In the genomic region with DNA sequence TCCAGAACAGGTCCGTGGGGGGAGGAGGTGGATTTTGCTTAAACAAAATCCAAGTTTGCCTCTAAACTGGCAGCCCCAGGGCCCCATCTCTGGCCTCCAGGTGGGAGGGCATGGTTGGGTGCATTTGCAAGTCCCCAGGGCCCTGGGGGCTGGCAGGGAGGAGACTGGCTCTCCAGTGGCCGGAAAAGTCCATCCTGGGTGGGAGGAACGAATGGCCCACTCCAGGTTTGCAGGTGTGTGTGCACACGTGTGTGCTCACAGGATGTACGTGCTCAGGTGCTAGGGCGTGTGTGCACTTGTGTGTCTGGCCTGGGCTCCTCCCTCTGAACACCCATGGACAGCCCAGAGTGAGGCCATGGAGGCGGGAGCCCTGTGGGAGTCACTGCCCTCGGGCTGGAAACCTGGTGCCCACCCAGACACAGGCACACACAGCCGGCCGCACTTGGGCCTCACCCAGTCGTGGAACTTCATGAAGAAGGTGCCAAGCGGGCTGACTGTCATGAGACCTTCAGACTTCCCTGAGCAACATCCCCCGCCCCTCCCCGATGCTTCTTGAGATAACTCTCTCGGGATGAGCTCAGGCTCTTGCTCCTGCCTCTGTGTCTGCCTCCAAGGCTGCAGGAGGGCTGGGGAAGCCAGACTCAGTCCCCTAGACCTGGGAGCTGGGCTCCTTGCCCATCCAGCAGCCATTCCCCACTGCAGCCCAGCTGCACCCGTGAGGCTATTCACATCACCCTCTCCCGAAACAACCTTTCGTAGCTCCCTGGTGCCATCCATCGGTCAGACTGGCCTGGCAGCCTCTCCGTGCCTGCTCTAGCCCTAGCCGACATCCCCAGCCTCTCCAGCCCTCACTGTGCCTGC, we compare ENCODE assay signal across 10 cellular contexts. TPM values are rescaled to one million over a fixed set of nuclear protein-coding genes. Genes with fewer than 3 reads are reported as not detected.
DNase-seq lines count a peak whose midpoint lies in the region; ATAC-seq and TF ChIP-seq lines count a peak whose summit lies in the region.
"Had no signal": no experiment of that assay in that cellular context is flagged by ENCODE, and none has a peak within 500 bp of the region (broad histone marks: within the 10 kb centered on the region; RNA-seq: fewer than 3 reads in every experiment).

No MANE protein-coding gene starts in this region.

- TF ChIP-seq CTCF in smooth muscle cell (IDR thresholded peaks at IDR 0.05; ENCODE audit: borderline replicate concordance, insufficient read depth, poor library complexity, severe bottlenecking) (no peak), GM10266 (IDR thresholded peaks at IDR 0.05; ENCODE audit: control insufficient read depth, insufficient read depth, low read depth, missing control alignments) (no peak)

- DNase-seq in H7 (peak; percentile 71), SW480 (ENCODE audit: low spot score) (peak; percentile 32), left cardiac atrium (peak; percentile 36), smooth muscle cell (lab: John Stamatoyannopoulos, UW; ENCODE audit: unreplicated experiment) (no peak), T1000 (lab: John Stamatoyannopoulos, UW) (no peak), AML-193 (lab: John Stamatoyannopoulos, UW) (no peak), GM10266 (ENCODE audit: extremely low spot score) (no peak)
- DNase-seq: activated T-cell treated with anti-CD3 and anti-CD28 coated beads, Interleukin-2, amount 50 U/mL, for 4 hours; NCI-H2107 had no signal

- no peak overlapping the region for H3K9ac ChIP-seq in smooth muscle cell (ENCODE audit: low read depth)

- peaks cover 1% of the 10 kb centered on the region for H3K27me3 ChIP-seq in H7 (ENCODE audit: control insufficient read depth, insufficient read depth, low read length)
- no peaks in the 10 kb centered on the region for H3K27me3 ChIP-seq in smooth muscle cell (ENCODE audit: low read depth)

- H3F3A ChIP-seq in smooth muscle cell (ENCODE audit: low read depth): peaks cover 3% of the 10 kb centered on the region

- intact Hi-C loops in left cardiac atrium (cut with DNase I): no loop called here

- H3K4me1 ChIP-seq in smooth muscle cell (ENCODE audit: low read depth): peaks cover 28% of the 10 kb centered on the region

- H3K4me3 ChIP-seq in H7 (ENCODE audit: insufficient read depth, low read depth, low read length): no peak overlapping the region
- peak overlapping the region; percentile 36 for H3K4me3 ChIP-seq in smooth muscle cell

- no peaks in the 10 kb centered on the region for H3K36me3 ChIP-seq in H7 (replicated peaks; ENCODE audit: control insufficient read depth, insufficient read depth, low read length)
- H3K36me3 ChIP-seq in smooth muscle cell (ENCODE audit: low read depth): no peaks in the 10 kb centered on the region

- no peak for ATAC-seq in left cardiac atrium
- ATAC-seq in GM19328 (IDR thresholded peaks at IDR 0.05; ENCODE audit: unreplicated experiment): no peak

- H3K4me2 ChIP-seq in smooth muscle cell: peak overlapping the region; percentile 88

- no peaks in the 10 kb centered on the region for H3K9me3 ChIP-seq in smooth muscle cell (replicated peaks; ENCODE audit: low read depth)

- H4K20me1 ChIP-seq in smooth muscle cell (ENCODE audit: low read depth): peaks cover 20% of the 10 kb centered on the region

- WGBS in smooth muscle cell (ENCODE audit: low lambda C conversion rate): 54% methylated on average over 21 of the region's 21 CpGs

- H2AFZ ChIP-seq in smooth muscle cell (ENCODE audit: low read depth): no peak overlapping the region

- H3K79me2 ChIP-seq in smooth muscle cell (ENCODE audit: low read depth): no peaks in the 10 kb centered on the region

- H3K27ac ChIP-seq in smooth muscle cell (ENCODE audit: low read depth): peak overlapping the region; percentile 56

RNA-seq across cellular contexts. Expression of a gene that starts 9.4 kb away (rescaled TPM):
- total RNA-seq in H7 (2014; rRNA removed; shearing (Covaris generic)): 2.0 and 2.3 TPM in 2 replicates
- total RNA-seq in left cardiac atrium: 1 to 10 TPM; 7.1 to 9.7 TPM
- 49.7 and 53.8 TPM in 2 replicates for total RNA-seq in smooth muscle cell
- 10.3 and 26.8 TPM in 2 replicates for polyA plus RNA-seq in smooth muscle cell

RNA-seq across cellular contexts. Expression of a gene that starts 16.8 kb away (rescaled TPM):
- total RNA-seq in H7 (2014; rRNA removed; shearing (Covaris generic)): 3.5 and 3.7 TPM in 2 replicates
- 1 to 10 TPM; 1.9 TPM for total RNA-seq in left cardiac atrium
- 5.0 and 7.4 TPM in 2 replicates for total RNA-seq in smooth muscle cell
- polyA plus RNA-seq in smooth muscle cell: 8.1 and 8.7 TPM in 2 replicates

RNA-seq across cellular contexts. Expression of a gene that starts 44.1 kb away (rescaled TPM):
- total RNA-seq in H7 (2014; rRNA removed; shearing (Covaris generic)): 0.11 TPM in 1 of 2 replicates, not detected in the other
- total RNA-seq in left cardiac atrium: under 1 TPM; 0.13 to 0.24 TPM
- 0.09 TPM in 1 of 2 replicates, not detected in the other for total RNA-seq in smooth muscle cell
- 0.06 and 2.5 TPM in 2 replicates for polyA plus RNA-seq in smooth muscle cell

RNA-seq across cellular contexts. Expression of a gene that starts 52.1 kb away (rescaled TPM):
- 99.0 and 111 TPM in 2 replicates for total RNA-seq in H7 (2014; rRNA removed; shearing (Covaris generic))
- total RNA-seq in left cardiac atrium (1 to 10 TPM; 3.2 to 3.3 TPM), smooth muscle cell (15.1 and 16.4 TPM in 2 replicates)
- 19.8 and 23.5 TPM in 2 replicates for polyA plus RNA-seq in smooth muscle cell

Comparison
In these comparisons a context has a peak if more than half of its experiments do, and no peak if none do; other contexts are left out.
1. DNase-seq: peak in H7 (single experiment), SW480 (single experiment) and left cardiac atrium (single experiment); none in smooth muscle cell (single experiment), T1000 (single experiment), AML-193 (0 of 2) and GM10266 (single experiment).